7 cellular contexts compared by ENCODE assay signal in the genomic region with DNA sequence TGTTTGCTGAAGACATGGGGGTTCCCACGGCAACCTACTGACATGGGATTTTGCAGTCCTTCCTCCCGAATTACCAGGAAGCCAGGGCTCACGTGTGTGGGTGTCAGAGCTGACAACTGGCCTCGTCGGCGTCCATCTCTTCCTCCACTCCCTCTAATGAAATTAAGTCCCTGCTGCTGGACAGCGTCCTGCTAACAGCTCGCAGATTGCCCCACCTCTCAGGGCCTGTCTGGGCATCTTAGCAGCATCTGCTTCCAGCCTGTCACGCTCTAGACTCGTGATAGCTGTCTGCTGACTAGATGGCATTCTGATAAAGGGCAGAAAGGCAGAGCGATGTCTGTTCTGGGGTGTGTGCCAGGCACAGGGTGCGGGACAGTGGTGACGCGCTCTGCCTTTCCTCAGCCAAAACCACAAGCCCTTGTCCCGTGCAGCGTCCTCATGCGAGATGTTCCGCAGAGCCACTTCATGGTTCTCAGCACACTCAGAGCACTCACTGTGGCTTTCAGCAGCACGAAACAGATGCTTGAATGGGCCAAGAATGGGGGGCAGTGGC.
DNase-seq lines count a peak whose midpoint lies in the region; ATAC-seq, FAIRE-seq and TF ChIP-seq lines count a peak whose summit lies in the region.

No MANE protein-coding gene starts in this region.

- intact Hi-C loops in colonic mucosa (cut with DNase I), result no loop called here

- TF ChIP-seq CTCF in colonic mucosa (IDR thresholded peaks at IDR 0.05), result no peak

- no peak overlapping the region for H3K27ac ChIP-seq in colonic mucosa

- no peaks in the 10 kb centered on the region for H3K4me1 ChIP-seq in colonic mucosa

- DNase-seq in HTR-8/SVneo (ENCODE audit: insufficient read length, low spot score), result peak; percentile 13
- DNase-seq in activated CD4-positive, alpha-beta T cell treated with anti-CD3 and anti-CD28 coated beads for 4 hours, result peak; percentile 27 to 29
- peak; percentile 69 for DNase-seq in colonic mucosa
- DNase-seq in medulla oblongata (ENCODE audit: extremely low spot score), result peak; percentile 80
- peak; percentile 9 to 16 for DNase-seq in stimulated activated CD8-positive, alpha-beta memory T cell treated with anti-CD3 and anti-CD28 coated beads, Interleukin-4, amount 100 ng/mL, for 1 hour (ENCODE audit: low read depth in 2 of 2, low spot score in 1 of 2)
- DNase-seq in SW 1271 (lab: John Stamatoyannopoulos, UW), result no peak

- no peaks in the 10 kb centered on the region for H3K36me3 ChIP-seq in colonic mucosa

- no peak overlapping the region for H3K9ac ChIP-seq in colonic mucosa (ENCODE audit: low read depth in 2 of 2, low read length in 2 of 2)

- H3K9me3 ChIP-seq in colonic mucosa, result no peaks in the 10 kb centered on the region

- ATAC-seq in HG03039 (IDR thresholded peaks at IDR 0.05; ENCODE audit: unreplicated experiment), result no peak

- H3K27me3 ChIP-seq in colonic mucosa, result no peaks in the 10 kb centered on the region

- no peak overlapping the region for H3K4me3 ChIP-seq in colonic mucosa

- no peak for FAIRE-seq in HTR-8/SVneo (lab: Jason Lieb, UNC)

Comparison
In these comparisons a context has a peak if more than half of its experiments do, and no peak if none do; other contexts are left out.
1. DNase-seq: peak in HTR-8/SVneo (single experiment), activated CD4-positive, alpha-beta T cell treated with anti-CD3 and anti-CD28 coated beads for 4 hours (2 of 2), colonic mucosa (single experiment), medulla oblongata (single experiment) and stimulated activated CD8-positive, alpha-beta memory T cell treated with anti-CD3 and anti-CD28 coated beads, Interleukin-4, amount 100 ng/mL, for 1 hour (2 of 2); none in SW 1271 (0 of 2).